1 cellular context compared by ENCODE assay signal in the genomic region with DNA sequence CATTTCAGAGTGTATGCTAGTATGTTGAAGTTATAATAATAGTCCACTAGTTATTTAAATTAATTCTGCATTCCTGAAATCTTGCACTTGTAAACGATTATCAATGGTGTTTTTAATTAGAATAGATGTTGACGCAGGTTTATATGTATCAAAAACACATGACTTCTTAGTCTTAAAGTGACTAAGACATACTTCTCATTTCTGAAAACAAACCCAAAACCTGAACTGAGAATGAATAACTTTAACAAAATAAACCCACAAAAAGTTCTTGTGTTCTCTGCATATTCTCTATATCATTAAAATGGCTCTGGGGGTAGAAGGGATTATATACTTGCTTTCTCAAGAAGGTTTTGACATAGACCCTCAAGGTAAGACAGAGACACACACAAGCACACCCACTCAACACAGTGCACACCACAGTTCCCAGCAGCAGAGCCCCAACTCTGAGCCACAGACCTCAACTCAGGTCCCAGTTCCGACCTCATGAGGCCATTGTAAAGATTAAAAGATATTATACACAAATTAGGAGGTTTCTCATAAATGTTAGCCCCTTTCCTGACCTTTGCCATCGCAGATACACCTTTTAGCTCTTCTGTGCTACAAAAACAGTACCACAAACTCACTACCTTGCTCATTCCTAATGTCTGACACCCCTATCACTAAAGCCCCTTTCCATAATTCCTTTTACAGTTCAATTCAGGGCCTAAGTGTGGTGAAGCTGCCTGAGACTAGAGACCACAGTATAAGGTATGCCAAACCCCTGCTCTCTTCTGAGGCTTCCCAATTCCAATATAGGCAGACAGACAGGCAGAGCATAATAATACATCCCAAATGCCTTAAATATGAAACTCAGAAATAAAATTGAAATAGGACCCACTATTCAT.
TF ChIP-seq lines count a peak whose summit lies in the region.

No MANE protein-coding gene starts in this region.

TF ChIP-seq in GM23338, 12 proteins besides CTCF, POLR2A, EP300 and RAD21 (continued from another document):
- TF ChIP-seq, protein P1, sequence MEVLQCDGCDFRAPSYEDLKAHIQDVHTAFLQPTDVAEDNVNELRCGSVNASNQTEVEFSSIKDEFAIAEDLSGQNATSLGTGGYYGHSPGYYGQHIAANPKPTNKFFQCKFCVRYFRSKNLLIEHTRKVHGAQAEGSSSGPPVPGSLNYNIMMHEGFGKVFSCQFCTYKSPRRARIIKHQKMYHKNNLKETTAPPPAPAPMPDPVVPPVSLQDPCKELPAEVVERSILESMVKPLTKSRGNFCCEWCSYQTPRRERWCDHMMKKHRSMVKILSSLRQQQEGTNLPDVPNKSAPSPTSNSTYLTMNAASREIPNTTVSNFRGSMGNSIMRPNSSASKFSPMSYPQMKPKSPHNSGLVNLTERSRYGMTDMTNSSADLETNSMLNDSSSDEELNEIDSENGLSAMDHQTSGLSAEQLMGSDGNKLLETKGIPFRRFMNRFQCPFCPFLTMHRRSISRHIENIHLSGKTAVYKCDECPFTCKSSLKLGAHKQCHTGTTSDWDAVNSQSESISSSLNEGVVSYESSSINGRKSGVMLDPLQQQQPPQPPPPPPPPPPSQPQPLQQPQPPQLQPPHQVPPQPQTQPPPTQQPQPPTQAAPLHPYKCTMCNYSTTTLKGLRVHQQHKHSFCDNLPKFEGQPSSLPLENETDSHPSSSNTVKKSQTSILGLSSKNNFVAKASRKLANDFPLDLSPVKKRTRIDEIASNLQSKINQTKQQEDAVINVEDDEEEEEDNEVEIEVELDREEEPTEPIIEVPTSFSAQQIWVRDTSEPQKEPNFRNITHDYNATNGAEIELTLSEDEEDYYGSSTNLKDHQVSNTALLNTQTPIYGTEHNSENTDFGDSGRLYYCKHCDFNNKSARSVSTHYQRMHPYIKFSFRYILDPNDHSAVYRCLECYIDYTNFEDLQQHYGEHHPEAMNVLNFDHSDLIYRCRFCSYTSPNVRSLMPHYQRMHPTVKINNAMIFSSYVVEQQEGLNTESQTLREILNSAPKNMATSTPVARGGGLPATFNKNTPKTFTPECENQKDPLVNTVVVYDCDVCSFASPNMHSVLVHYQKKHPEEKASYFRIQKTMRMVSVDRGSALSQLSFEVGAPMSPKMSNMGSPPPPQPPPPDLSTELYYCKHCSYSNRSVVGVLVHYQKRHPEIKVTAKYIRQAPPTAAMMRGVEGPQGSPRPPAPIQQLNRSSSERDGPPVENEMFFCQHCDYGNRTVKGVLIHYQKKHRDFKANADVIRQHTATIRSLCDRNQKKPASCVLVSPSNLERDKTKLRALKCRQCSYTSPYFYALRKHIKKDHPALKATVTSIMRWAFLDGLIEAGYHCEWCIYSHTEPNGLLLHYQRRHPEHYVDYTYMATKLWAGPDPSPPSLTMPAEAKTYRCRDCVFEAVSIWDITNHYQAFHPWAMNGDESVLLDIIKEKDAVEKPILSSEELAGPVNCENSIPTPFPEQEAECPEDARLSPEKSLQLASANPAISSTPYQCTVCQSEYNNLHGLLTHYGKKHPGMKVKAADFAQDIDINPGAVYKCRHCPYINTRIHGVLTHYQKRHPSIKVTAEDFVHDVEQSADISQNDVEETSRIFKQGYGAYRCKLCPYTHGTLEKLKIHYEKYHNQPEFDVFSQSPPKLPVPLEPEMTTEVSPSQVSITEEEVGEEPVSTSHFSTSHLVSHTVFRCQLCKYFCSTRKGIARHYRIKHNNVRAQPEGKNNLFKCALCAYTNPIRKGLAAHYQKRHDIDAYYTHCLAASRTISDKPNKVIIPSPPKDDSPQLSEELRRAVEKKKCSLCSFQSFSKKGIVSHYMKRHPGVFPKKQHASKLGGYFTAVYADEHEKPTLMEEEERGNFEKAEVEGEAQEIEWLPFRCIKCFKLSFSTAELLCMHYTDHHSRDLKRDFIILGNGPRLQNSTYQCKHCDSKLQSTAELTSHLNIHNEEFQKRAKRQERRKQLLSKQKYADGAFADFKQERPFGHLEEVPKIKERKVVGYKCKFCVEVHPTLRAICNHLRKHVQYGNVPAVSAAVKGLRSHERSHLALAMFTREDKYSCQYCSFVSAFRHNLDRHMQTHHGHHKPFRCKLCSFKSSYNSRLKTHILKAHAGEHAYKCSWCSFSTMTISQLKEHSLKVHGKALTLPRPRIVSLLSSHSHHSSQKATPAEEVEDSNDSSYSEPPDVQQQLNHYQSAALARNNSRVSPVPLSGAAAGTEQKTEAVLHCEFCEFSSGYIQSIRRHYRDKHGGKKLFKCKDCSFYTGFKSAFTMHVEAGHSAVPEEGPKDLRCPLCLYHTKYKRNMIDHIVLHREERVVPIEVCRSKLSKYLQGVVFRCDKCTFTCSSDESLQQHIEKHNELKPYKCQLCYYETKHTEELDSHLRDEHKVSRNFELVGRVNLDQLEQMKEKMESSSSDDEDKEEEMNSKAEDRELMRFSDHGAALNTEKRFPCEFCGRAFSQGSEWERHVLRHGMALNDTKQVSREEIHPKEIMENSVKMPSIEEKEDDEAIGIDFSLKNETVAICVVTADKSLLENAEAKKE (CRISPR knock-in tag; IDR thresholded peaks at IDR 0.05), result no peak
- TF ChIP-seq CREB1 (CRISPR knock-in tag; IDR thresholded peaks at IDR 0.05; ENCODE audit: low read depth) (no peak), ZNF331 (CRISPR knock-in tag; IDR thresholded peaks at IDR 0.05; ENCODE audit: low read depth) (no peak)
